8 cellular contexts compared by ENCODE assay signal in genomic region chr2:159615187-159615935, GRCh38. TPM values are rescaled to one million over a fixed set of nuclear protein-coding genes. Genes with fewer than 3 reads are reported as not detected.
DNase-seq lines count a peak whose midpoint lies in the region; ATAC-seq and TF ChIP-seq lines count a peak whose summit lies in the region.

No MANE protein-coding gene starts in this region.

- TF ChIP-seq CTCF in CD14-positive monocyte (IDR thresholded peaks at IDR 0.05), result no peak
- no peak for TF ChIP-seq CTCF in liver (IDR thresholded peaks at IDR 0.05; ENCODE audit: low read depth, low read length, missing input control)

- H3K4me3 Mint-ChIP-seq in CD14-positive monocyte, result peak overlapping the region; percentile 93

- WGBS in liver, result under 1% methylated on average over 45 of the region's 45 CpGs

- intact Hi-C loops in CD14-positive monocyte (cut with micrococcal nuclease), result no loop called here

- no peaks in the 10 kb centered on the region for H3K36me3 ChIP-seq in liver (ENCODE audit: control insufficient read depth in 4 of 4, insufficient read depth in 3 of 4, low read depth in 1 of 4, low read length in 3 of 4)

- DNase-seq in CD14-positive monocyte (ENCODE audit: low spot score) (peak; percentile 82), NCI-H524 treated with DMSO at 0.1 percent for 48 hours (lab: John Stamatoyannopoulos, UW) (peak; percentile 86), ecto neural progenitor cell (ENCODE audit: low spot score) (peak; percentile 90)
- DNase-seq in activated CD4-positive, alpha-beta T cell treated with anti-CD3 and anti-CD28 coated beads, Interleukin-2, amount 50 U/mL, for 1 hour, result peak; percentile 23
- peak; percentile 26 for DNase-seq in stimulated activated CD4-positive, alpha-beta T cell treated with anti-CD3 and anti-CD28 coated beads, Interleukin-4, amount 100 ng/mL, for 24 hours

- peaks cover 0 to 3% (median 0%) of the 10 kb centered on the region in 7 donors for H3K9me3 Mint-ChIP-seq in CD14-positive monocyte

- TF ChIP-seq RAD21 in liver (IDR thresholded peaks at IDR 0.05), result peak in 1 of 2 donors; percentile 51

- peaks cover 0 to 24% (median 10%) of the 10 kb centered on the region in 4 donors for H3K4me1 ChIP-seq in liver (ENCODE audit: control insufficient read depth in 4 of 4, insufficient read depth in 4 of 4, low read length in 3 of 4)

- no peaks in the 10 kb centered on the region for H3K27me3 Mint-ChIP-seq in CD14-positive monocyte (ENCODE audit: low read depth in 3 of 3)

- peaks cover under 1 to 2% of the 10 kb centered on the region in 2 donors for H3K36me3 Mint-ChIP-seq in CD14-positive monocyte

- peak overlapping the region; percentile 71 to 87 (median 76) for H3K4me3 ChIP-seq in liver (ENCODE audit: low read depth in 1 of 3, low read length in 3 of 3)

- H3K27ac ChIP-seq in liver (ENCODE audit: low read depth in 1 of 2, low read length in 2 of 2), result peak overlapping the region; percentile 99 to 100

- H3K27me3 ChIP-seq in liver (ENCODE audit: control insufficient read depth in 4 of 4, insufficient read depth in 4 of 4, low read length in 3 of 4), result no peaks in the 10 kb centered on the region

- ATAC-seq in GM19328 (IDR thresholded peaks at IDR 0.05; ENCODE audit: unreplicated experiment) (peak; percentile 62), HG03442 (IDR thresholded peaks at IDR 0.05; ENCODE audit: unreplicated experiment) (peak; percentile 68)

- no peaks in the 10 kb centered on the region for H3K9me3 ChIP-seq in liver (ENCODE audit: control insufficient read depth in 4 of 4, low read length in 3 of 4)

- peak overlapping the region; percentile 92 to 99 (median 98) for H3K27ac Mint-ChIP-seq in CD14-positive monocyte

- peak overlapping the region; percentile 97 to 100 for H3K9ac ChIP-seq in liver (ENCODE audit: low read depth in 1 of 2, low read length in 2 of 2)

- peaks cover 44% of the 10 kb centered on the region for H3K4me1 Mint-ChIP-seq in CD14-positive monocyte

TF ChIP-seq in liver, 16 proteins besides CTCF, POLR2A, EP300 and RAD21:
- TF ChIP-seq FOXA2 (IDR thresholded peaks at IDR 0.05), result no peak
- TF ChIP-seq TAF1 (conservative IDR thresholded peaks at IDR 0.05), result peak; percentile 91
- TF ChIP-seq FOXA1 (IDR thresholded peaks at IDR 0.05), result no peak
- TF ChIP-seq SP1 (IDR thresholded peaks at IDR 0.05), result peak; percentile 46
- peak; percentile 10 for TF ChIP-seq ZBTB33 (IDR thresholded peaks at IDR 0.05)
- TF ChIP-seq YY1 (IDR thresholded peaks at IDR 0.05), result peak; percentile 89
- TF ChIP-seq REST (IDR thresholded peaks at IDR 0.05), result peak; percentile 60
- peak; percentile 82 to 83 for TF ChIP-seq EGR1 (IDR thresholded peaks at IDR 0.05; ENCODE audit: low read depth in 2 of 2)

RNA-seq across cellular contexts. Expression of gene BAZ2B, which starts 1.0 kb away (rescaled TPM):
- 10 to 100 TPM; 12.9 to 34.2 TPM for polyA plus RNA-seq in CD14-positive monocyte
- total RNA-seq in liver, result 10 to 100 TPM; 24.7 to 61.0 TPM
- 10 to 100 TPM in 1 of 2 donors, 1 to 10 TPM in 1; 6.7 to 25.2 TPM for polyA plus RNA-seq in liver

Comparison
In these comparisons a context has a peak if more than half of its experiments do, and no peak if none do; other contexts are left out.
1. Peak in every context shown above with its lines: DNase-seq, ATAC-seq, H3K4me3 ChIP-seq and H3K27ac ChIP-seq.
2. DNase-seq: peak in every context shown above with its lines; median percentile 90 in ecto neural progenitor cell; 86 in NCI-H524 treated with DMSO at 0.1 percent for 48 hours; 82 in CD14-positive monocyte; 26 in stimulated activated CD4-positive, alpha-beta T cell treated with anti-CD3 and anti-CD28 coated beads, Interleukin-4, amount 100 ng/mL, for 24 hours; 23 in activated CD4-positive, alpha-beta T cell treated with anti-CD3 and anti-CD28 coated beads, Interleukin-2, amount 50 U/mL, for 1 hour.